24 cellular contexts compared by ENCODE assay signal in genomic region chr5:105726093-105726492, GRCh38.
"Had no signal": no experiment of that assay in that cellular context is flagged by ENCODE, and none has a peak within 500 bp of the region (broad histone marks: within the 10 kb centered on the region; RNA-seq: fewer than 3 reads in every experiment).

No MANE protein-coding gene starts in this region.

- H3K27ac ChIP-seq: heart left ventricle, left ventricle myocardium inferior, pancreas, right atrium auricular region, right lobe of liver, suprapubic skin, thoracic aorta, tibial artery, vagina had no signal

- H3K9me3 ChIP-seq: pancreas, right atrium auricular region, right lobe of liver, thoracic aorta, tibial artery, vagina had no signal

- H3K27me3 ChIP-seq: heart left ventricle, pancreas, right atrium auricular region, right lobe of liver, suprapubic skin, tibial artery, vagina had no signal

- H3K4me2 ChIP-seq: smooth muscle cell had no signal

- ATAC-seq: heart left ventricle; naive thymus-derived CD4-positive, alpha-beta T cell; natural killer cell treated with Interleukin-12 subunit alpha and Interleukin-12 subunit beta and Interleukin-15 and Interleukin-18, amount 100 ng/mL, for 72 hours; pancreas had no signal

- H3K4me3 Mint-ChIP-seq: mesothelial cell of epicardium; naive thymus-derived CD4-positive, alpha-beta T cell; natural killer cell treated with Interleukin-12 subunit alpha and Interleukin-12 subunit beta and Interleukin-15 and Interleukin-18, amount 100 ng/mL, for 72 hours had no signal

- H3K4me1 ChIP-seq: heart left ventricle, left ventricle myocardium inferior, pancreas, right atrium auricular region, right lobe of liver, suprapubic skin, tibial artery, vagina had no signal

- H3K4me3 ChIP-seq: heart left ventricle, left ventricle myocardium inferior, lung, pancreas, right atrium auricular region, right lobe of liver, smooth muscle cell, suprapubic skin, thoracic aorta, tibial artery, vagina had no signal

- DNase-seq: heart left ventricle; islet precursor cell; left ventricle myocardium inferior; mesendoderm; naive thymus-derived CD4-positive, alpha-beta T cell; nucleus accumbens; pancreas; posterior cingulate gyrus; right lobe of liver; stimulated activated CD4-positive, alpha-beta T cell treated with anti-CD3 and anti-CD28 coated beads, Interleukin-1b, Interleukin-23, amount 100 ng/mL, for 48 hours; stimulated activated CD4-positive, alpha-beta T cell treated with anti-CD3 and anti-CD28 coated beads, Interleukin-2, amount 100 ng/mL, for 48 hours; stimulated activated CD4-positive, alpha-beta T cell treated with anti-CD3 and anti-CD28 coated beads, Interleukin-4, amount 100 ng/mL, for 4 hours; stimulated activated CD8-positive, alpha-beta memory T cell treated with anti-CD3 and anti-CD28 coated beads, Interleukin-4, amount 100 ng/mL, for 48 hours; stimulated activated naive CD4-positive, alpha-beta T cell treated with Interleukin-2 at 50 U/mL for 16 hours; tibial artery; trophoblast cell had no signal

- FAIRE-seq: pancreas had no signal

- H3K36me3 ChIP-seq: heart left ventricle, left ventricle myocardium inferior, pancreas, right atrium auricular region, right lobe of liver, suprapubic skin, thoracic aorta, tibial artery, vagina had no signal

- H3K27ac Mint-ChIP-seq: mesothelial cell of epicardium; naive thymus-derived CD4-positive, alpha-beta T cell; natural killer cell treated with Interleukin-12 subunit alpha and Interleukin-12 subunit beta and Interleukin-15 and Interleukin-18, amount 100 ng/mL, for 72 hours had no signal

- H3K4me1 Mint-ChIP-seq: naive thymus-derived CD4-positive, alpha-beta T cell had no signal

- H3K27me3 Mint-ChIP-seq: naive thymus-derived CD4-positive, alpha-beta T cell; natural killer cell treated with Interleukin-12 subunit alpha and Interleukin-12 subunit beta and Interleukin-15 and Interleukin-18, amount 100 ng/mL, for 72 hours had no signal
